In the genomic region with DNA sequence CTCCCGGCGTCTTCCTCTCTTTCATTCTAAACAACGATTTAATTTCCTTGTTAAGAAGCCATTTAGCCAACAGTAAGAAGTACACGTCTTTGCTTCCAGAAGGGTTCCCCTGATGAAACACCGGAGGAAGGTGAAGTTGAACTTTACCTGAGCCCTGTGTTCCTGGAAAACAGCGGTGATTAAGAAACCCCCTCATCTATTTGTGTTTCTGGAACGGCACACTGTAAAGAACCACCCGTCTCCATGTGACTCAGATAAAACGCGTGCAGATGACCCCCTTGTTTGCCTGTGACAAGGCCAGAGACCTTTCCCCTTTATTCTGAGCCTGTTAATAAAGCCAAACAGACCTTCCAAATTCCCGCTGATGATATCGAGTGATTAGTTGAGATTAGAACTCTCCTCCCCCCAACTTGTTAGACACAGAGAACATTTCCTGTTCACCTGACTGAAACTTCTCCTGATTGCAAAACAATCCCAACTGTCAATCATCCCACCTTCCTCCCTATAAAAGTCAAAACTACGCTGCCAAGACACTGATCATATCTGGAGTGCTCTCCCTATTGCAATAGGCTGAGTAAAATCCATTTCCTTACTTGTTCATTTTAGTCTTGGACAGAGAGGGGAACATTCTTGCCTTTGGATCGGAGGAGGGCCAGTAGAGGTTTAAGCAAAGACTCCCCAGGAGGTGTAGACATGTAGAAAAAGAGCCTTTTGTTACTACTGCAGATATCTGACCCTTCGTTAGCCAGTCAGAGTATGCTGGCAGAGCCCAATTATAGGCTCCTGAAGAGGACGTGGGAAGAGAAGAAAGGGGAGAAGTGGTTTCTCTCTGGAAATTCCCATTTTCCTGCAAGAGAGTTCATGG, we compare ENCODE assay signal across 8 cellular contexts. TPM values are rescaled to one million over a fixed set of nuclear protein-coding genes. Genes with fewer than 3 reads are reported as not detected.
DNase-seq lines count a peak whose midpoint lies in the region; ATAC-seq and TF ChIP-seq lines count a peak whose summit lies in the region.

No MANE protein-coding gene starts in this region.

- no peaks in the 10 kb centered on the region for H3K9me3 ChIP-seq in BE2C

- H3K4me1 ChIP-seq in BE2C (no peaks in the 10 kb centered on the region), foreskin keratinocyte (peaks cover 10% of the 10 kb centered on the region)

- H3K4me3 ChIP-seq in BE2C (ENCODE audit: low read depth, low read length) (peak overlapping the region; percentile 92), WI38 (ENCODE audit: low read depth, low read length) (peak overlapping the region; percentile 91)

- ATAC-seq in GM19043 (IDR thresholded peaks at IDR 0.05; ENCODE audit: low read depth, unreplicated experiment): peak; percentile 4
- peak; percentile 35 for ATAC-seq in foreskin keratinocyte

- TF ChIP-seq CTCF in BE2C (IDR thresholded peaks at IDR 0.05; ENCODE audit: low read depth, low read length): no peak
- 0 out of 2 replicates have a peak, but pooled peaks have one; percentile 3 for TF ChIP-seq CTCF in WI38 (IDR thresholded peaks at IDR 0.05; ENCODE audit: low read depth, low read length)
- peak; percentile 1 for TF ChIP-seq CTCF in foreskin keratinocyte (conservative IDR thresholded peaks at IDR 0.05)

- peak overlapping the region; percentile 96 for H3K27ac ChIP-seq in foreskin keratinocyte

- H3K27me3 ChIP-seq in BE2C: no peaks in the 10 kb centered on the region
- H3K27me3 ChIP-seq in foreskin keratinocyte: no peaks in the 10 kb centered on the region

- H3K36me3 ChIP-seq in BE2C: peaks cover 9% of the 10 kb centered on the region

- DNase-seq in BE2C: no peak
- peak; percentile 78 for DNase-seq in HPDE6-E6E7 (ENCODE audit: extremely low spot score)
- peak; percentile 66 to 86 for DNase-seq in foreskin keratinocyte
- DNase-seq in renal cortical epithelial cell (ENCODE audit: low read depth): peak; percentile 63
- no peak for DNase-seq in NCI-H2107 treated with DMSO at 0.1 percent for 48 hours (lab: John Stamatoyannopoulos, UW; ENCODE audit: unreplicated experiment)
- DNase-seq in NCI-H1694 (lab: John Stamatoyannopoulos, UW): no peak

RNA-seq across cellular contexts. Expression of gene IWS1, which starts 0.9 kb away (rescaled TPM):
- 29.5 TPM for polyA plus RNA-seq in BE2C (2012; ENCODE audit: insufficient read depth, insufficient read length, low read depth)
- total RNA-seq in foreskin keratinocyte (51.0 and 56.5 TPM in 2 replicates), renal cortical epithelial cell (46.5 and 71.3 TPM in 2 replicates)
- 29.8 and 30.6 TPM in 2 replicates for polyA plus RNA-seq in foreskin keratinocyte

RNA-seq across cellular contexts. Expression of gene MYO7B, which starts 8.3 kb away (rescaled TPM):
- 0.62 TPM for polyA plus RNA-seq in BE2C (2012; ENCODE audit: insufficient read depth, insufficient read length, low read depth)
- total RNA-seq in foreskin keratinocyte (0.07 TPM in 1 of 2 replicates, not detected in the other), renal cortical epithelial cell (0.17 and 0.25 TPM in 2 replicates)
- polyA plus RNA-seq in foreskin keratinocyte: 0.11 TPM in 1 of 2 replicates, not detected in the other

Comparison
In these comparisons a context has a peak if more than half of its experiments do, and no peak if none do; other contexts are left out.
1. DNase-seq: peak in HPDE6-E6E7 (single experiment), foreskin keratinocyte (2 of 2) and renal cortical epithelial cell (single experiment); none in BE2C (single experiment), NCI-H2107 treated with DMSO at 0.1 percent for 48 hours (single experiment) and NCI-H1694 (single experiment).